ENCODE assay signal across 1 cellular context in the genomic region with DNA sequence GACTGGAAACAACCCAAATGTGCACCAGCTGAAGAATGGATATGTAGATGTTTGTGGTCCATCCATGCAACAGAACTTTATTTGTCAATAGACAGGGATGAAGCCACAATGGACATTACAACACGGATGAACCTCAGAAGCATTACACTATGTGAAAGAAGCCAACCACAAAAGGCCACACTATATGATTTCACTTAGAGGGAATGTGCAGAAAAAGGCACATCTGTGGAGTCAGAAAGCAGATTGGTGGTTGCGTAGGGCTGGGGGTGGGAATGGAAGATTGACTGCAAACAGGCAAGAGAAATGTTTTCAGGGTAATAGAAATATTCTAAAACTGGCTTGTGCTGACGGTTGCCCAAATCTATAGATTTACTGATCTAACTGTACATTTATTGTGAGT.
TF ChIP-seq lines count a peak whose summit lies in the region.

No MANE protein-coding gene starts in this region.

TF ChIP-seq in SK-N-SH treated with all-trans-retinoic acid at 6 μM for 48 hours, 23 proteins besides CTCF, POLR2A, EP300 and RAD21 (continued from another document):
- TF ChIP-seq TCF4 (CRISPR knock-in tag; IDR thresholded peaks at IDR 0.05; ENCODE audit: borderline replicate concordance), result no peak
